In the genomic region with DNA sequence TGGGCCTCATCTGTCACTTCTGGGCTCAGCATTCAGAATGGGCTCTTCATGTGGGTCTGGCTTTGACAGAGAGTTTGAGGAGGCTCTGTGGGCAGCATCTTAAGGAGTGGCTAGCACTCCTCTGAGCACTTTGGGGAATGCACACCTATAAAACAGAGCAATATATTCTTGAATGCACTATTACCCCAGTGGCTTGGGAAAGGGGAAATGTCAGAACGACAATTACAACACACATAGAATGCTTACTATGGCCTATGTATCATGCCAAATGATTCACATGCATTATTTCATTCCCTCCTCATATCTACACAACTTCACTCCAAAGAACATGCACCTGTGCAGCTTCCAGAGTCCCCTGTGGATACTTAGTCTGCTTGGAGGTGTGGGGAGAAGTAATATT, we compare ENCODE assay signal across 21 cellular contexts. TPM values are rescaled to one million over a fixed set of nuclear protein-coding genes. Genes with fewer than 3 reads are reported as not detected.
A peak's percentile ranks its signal among the peaks of the same experiment; 100 is the strongest.
DNase-seq lines count a peak whose midpoint lies in the region; TF ChIP-seq lines count a peak whose summit lies in the region.
"Had no signal": no experiment of that assay in that cellular context is flagged by ENCODE, and none has a peak within 500 bp of the region (broad histone marks: within the 10 kb centered on the region; RNA-seq: fewer than 3 reads in every experiment).

No MANE protein-coding gene starts in this region.

- CTCF ChIA-PET in HEK293T (lab: Yijun Ruan, JAX): no interaction called here

- H3K4me3 ChIP-seq in HL-60 (replicated peaks; ENCODE audit: insufficient read depth, low read length) (no peak overlapping the region; the same call in 1 of the 2 replicates), NB4 (ENCODE audit: low read depth, low read length) (no peak overlapping the region), neutrophil (ENCODE audit: low read depth in 1 of 2, low read length in 1 of 2) (peak overlapping the region; percentile 74 to 87), MG63 (no peak overlapping the region)
- H3K4me3 ChIP-seq: A549, K562 had no signal

- peaks cover 65% of the 10 kb centered on the region for H3K4me1 Mint-ChIP-seq in CD14-positive monocyte

- H3K27me3 ChIP-seq in HL-60 (ENCODE audit: insufficient read depth, poor library complexity, severe bottlenecking) (no peaks in the 10 kb centered on the region), neutrophil (no peaks in the 10 kb centered on the region), MG63 (no peaks in the 10 kb centered on the region)

- H3K36me3 ChIP-seq in neutrophil (peaks cover 15% of the 10 kb centered on the region), MG63 (no peaks in the 10 kb centered on the region)

- DNase-seq in CD14-positive monocyte (ENCODE audit: low spot score): no peak
- peak in 1 of 2 experiments; percentile 63 for DNase-seq in HL-60 (ENCODE audit: low read depth in 1 of 2, low spot score in 1 of 2)
- peak; percentile 48 for DNase-seq in NB4 (ENCODE audit: low read depth)
- no peak for DNase-seq in MG63
- DNase-seq in NCI-H2081 treated with DMSO at 0.1 percent for 48 hours (lab: John Stamatoyannopoulos, UW): no peak
- DNase-seq in HEK293T (ENCODE audit: extremely low spot score): no peak
- DNase-seq: C1 segment of cervical spinal cord, DMS153, NCI-H1105, NCI-H146, NCI-H1930, NCI-H446 treated with DMSO at 0.1 percent for 48 hours, NCI-H526, SK-N-SH, T-helper 2 cell had no signal

- H3K27ac Mint-ChIP-seq in CD14-positive monocyte: peak overlapping the region; percentile 74 to 88 (median 83)

- POLR2A ChIA-PET in HEK293T (lab: Yijun Ruan, JAX): no interaction called here

- TF ChIP-seq POLR2A in NB4 (IDR thresholded peaks at IDR 0.05; ENCODE audit: extremely low read depth, insufficient read length): no peak

- H3K27me3 Mint-ChIP-seq in CD14-positive monocyte (ENCODE audit: low read depth in 3 of 3): peaks cover 0 to 2% (median 0%) of the 10 kb centered on the region in 3 donors

- H3K9me3 Mint-ChIP-seq in CD14-positive monocyte: peaks cover 0 to 5% (median 0%) of the 10 kb centered on the region in 7 donors

- H3K27ac ChIP-seq in HL-60 (replicated peaks): peak overlapping the region; percentile 49
- peak overlapping the region; percentile 94 for H3K27ac ChIP-seq in neutrophil
- H3K27ac ChIP-seq: A549 had no signal

- no peaks in the 10 kb centered on the region for H3K36me3 Mint-ChIP-seq in CD14-positive monocyte

- intact Hi-C loops in CD14-positive monocyte (cut with micrococcal nuclease): no loop called here

- TF ChIP-seq CTCF in CD14-positive monocyte (IDR thresholded peaks at IDR 0.05): no peak
- no peak for TF ChIP-seq CTCF in HL-60 (IDR thresholded peaks at IDR 0.05; ENCODE audit: insufficient read depth, low read length)
- TF ChIP-seq CTCF in NB4 (IDR thresholded peaks at IDR 0.05; ENCODE audit: low read depth, low read length): no peak
- TF ChIP-seq CTCF in neutrophil (IDR thresholded peaks at IDR 0.05): no peak

- H3K4me3 Mint-ChIP-seq in CD14-positive monocyte: peak overlapping the region in 1 of 2 donors; percentile 21

- H3K9me3 ChIP-seq in neutrophil: no peaks in the 10 kb centered on the region
- no peaks in the 10 kb centered on the region for H3K9me3 ChIP-seq in MG63
- H3K9me3 ChIP-seq: A549, SK-N-SH had no signal

- peaks cover 72 to 87% of the 10 kb centered on the region in 2 experiments for H3K4me1 ChIP-seq in neutrophil (ENCODE audit: control insufficient read depth in 1 of 2, insufficient read depth in 1 of 2, low read depth in 1 of 2, low read length in 1 of 2)
- H3K4me1 ChIP-seq: A549 had no signal

TF ChIP-seq in HEK293T, 16 proteins besides CTCF, POLR2A, EP300 and RAD21:
- TF ChIP-seq, protein P1, sequence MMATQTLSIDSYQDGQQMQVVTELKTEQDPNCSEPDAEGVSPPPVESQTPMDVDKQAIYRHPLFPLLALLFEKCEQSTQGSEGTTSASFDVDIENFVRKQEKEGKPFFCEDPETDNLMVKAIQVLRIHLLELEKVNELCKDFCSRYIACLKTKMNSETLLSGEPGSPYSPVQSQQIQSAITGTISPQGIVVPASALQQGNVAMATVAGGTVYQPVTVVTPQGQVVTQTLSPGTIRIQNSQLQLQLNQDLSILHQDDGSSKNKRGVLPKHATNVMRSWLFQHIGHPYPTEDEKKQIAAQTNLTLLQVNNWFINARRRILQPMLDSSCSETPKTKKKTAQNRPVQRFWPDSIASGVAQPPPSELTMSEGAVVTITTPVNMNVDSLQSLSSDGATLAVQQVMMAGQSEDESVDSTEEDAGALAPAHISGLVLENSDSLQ (IDR thresholded peaks at IDR 0.05): no peak
- TF ChIP-seq TARDBP (IDR thresholded peaks at IDR 0.05) (no peak), HDGF (IDR thresholded peaks at IDR 0.05; ENCODE audit: borderline replicate concordance) (no peak), SP1 (IDR thresholded peaks at IDR 0.05) (no peak), FOXM1 (IDR thresholded peaks at IDR 0.05; ENCODE audit: borderline replicate concordance) (no peak), ARNT (IDR thresholded peaks at IDR 0.05) (no peak)

RNA-seq across cellular contexts. Expression of gene MGAM, which starts 5.7 kb away (rescaled TPM):
- polyA plus RNA-seq in CD14-positive monocyte: 1 to 10 TPM; 1.2 to 1.3 TPM
- not detected in 2 replicates for total RNA-seq in MG63 (2014; rRNA removed; shearing (Covaris generic); ENCODE audit: low replicate concordance)
- total RNA-seq: G401 had no signal

RNA-seq across cellular contexts. Expression of gene TAS2R38, which starts 16.4 kb away (rescaled TPM):
- not detected for polyA plus RNA-seq in CD14-positive monocyte
- not detected in 2 replicates for total RNA-seq in MG63 (2014; rRNA removed; shearing (Covaris generic); ENCODE audit: low replicate concordance)
- total RNA-seq: G401, K562, LHCN-M2, MCF 10A had no signal
- polyA plus RNA-seq: A549, K562 had no signal

RNA-seq across cellular contexts. Expression of gene CLEC5A, which starts 43.2 kb away (rescaled TPM):
- polyA plus RNA-seq in CD14-positive monocyte: 10 to 100 TPM in 1 of 2 donors, 1 to 10 TPM in 1; 10.0 to 15.2 TPM
- total RNA-seq in MG63 (2014; rRNA removed; shearing (Covaris generic); ENCODE audit: low replicate concordance): not detected in 2 replicates
- total RNA-seq: G401, K562, LHCN-M2, MCF 10A had no signal
- polyA plus RNA-seq: A549, K562, SK-N-SH had no signal

Comparison
In these comparisons a context has a peak if more than half of its experiments do, and no peak if none do; other contexts are left out.
1. H3K4me3 ChIP-seq: peak in neutrophil (2 of 2); none in HL-60 (single experiment), NB4 (single experiment) and MG63 (single experiment).